In genomic region chr7:46291064-46291463, GRCh38 we compare ENCODE assay signal across 1 cellular context.
TF ChIP-seq lines count a peak whose summit lies in the region.

No MANE protein-coding gene starts in this region.

TF ChIP-seq in GM12878, 131 proteins besides CTCF, POLR2A, EP300 and RAD21 (continued from another document):
- 0 out of 2 replicates have a peak, but pooled peaks have one; percentile 86 for TF ChIP-seq NFIC (IDR thresholded peaks at IDR 0.05; ENCODE audit: low read depth, low read length)
- TF ChIP-seq IKZF2 (IDR thresholded peaks at IDR 0.05) = peak; percentile 27 to 44; a peak in 2 of 4 replicates
- peak; percentile 38; the same call in 1 of the 2 replicates for TF ChIP-seq ZNF687 (IDR thresholded peaks at IDR 0.05)
- no peak for TF ChIP-seq SIX5 (IDR thresholded peaks at IDR 0.05; ENCODE audit: low read depth, low read length, severe bottlenecking)
- TF ChIP-seq SMAD1 (IDR thresholded peaks at IDR 0.05; ENCODE audit: low read depth, partially characterized antibody) = peak; percentile 77
- TF ChIP-seq BCL11A (IDR thresholded peaks at IDR 0.05; ENCODE audit: low read depth, low read length) = peak; percentile 91
- peak; percentile 64 to 91; a peak in 3 of 4 replicates for TF ChIP-seq BHLHE40 (IDR thresholded peaks at IDR 0.05; ENCODE audit: borderline replicate concordance in 1 of 2, low read depth in 2 of 2, low read length in 1 of 2)
- peak; percentile 89 for TF ChIP-seq PAX5 (IDR thresholded peaks at IDR 0.05; ENCODE audit: borderline replicate concordance, low read depth, low read length)
- TF ChIP-seq ZNF24 (IDR thresholded peaks at IDR 0.05) = no peak
- TF ChIP-seq NR2F1 (conservative IDR thresholded peaks at IDR 0.05) = 0 out of 2 replicates have a peak, but pooled peaks have one; percentile 18
- TF ChIP-seq, protein P1, sequence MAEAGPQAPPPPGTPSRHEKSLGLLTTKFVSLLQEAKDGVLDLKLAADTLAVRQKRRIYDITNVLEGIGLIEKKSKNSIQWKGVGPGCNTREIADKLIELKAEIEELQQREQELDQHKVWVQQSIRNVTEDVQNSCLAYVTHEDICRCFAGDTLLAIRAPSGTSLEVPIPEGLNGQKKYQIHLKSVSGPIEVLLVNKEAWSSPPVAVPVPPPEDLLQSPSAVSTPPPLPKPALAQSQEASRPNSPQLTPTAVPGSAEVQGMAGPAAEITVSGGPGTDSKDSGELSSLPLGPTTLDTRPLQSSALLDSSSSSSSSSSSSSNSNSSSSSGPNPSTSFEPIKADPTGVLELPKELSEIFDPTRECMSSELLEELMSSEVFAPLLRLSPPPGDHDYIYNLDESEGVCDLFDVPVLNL (IDR thresholded peaks at IDR 0.05; ENCODE audit: low read depth, low read length) = no peak
- peak; percentile 53 for TF ChIP-seq SP1 (IDR thresholded peaks at IDR 0.05; ENCODE audit: low read depth, low read length)
- TF ChIP-seq SMARCA5 (IDR thresholded peaks at IDR 0.05) = 0 out of 2 replicates have a peak, but pooled peaks have one; percentile 22
- peak; percentile 77; the same call in 1 of the 2 replicates for TF ChIP-seq ZBED1 (IDR thresholded peaks at IDR 0.05; ENCODE audit: borderline replicate concordance)
- peak; percentile 74; the same call in 1 of the 2 replicates for TF ChIP-seq FOXM1 (IDR thresholded peaks at IDR 0.05; ENCODE audit: low read depth, low read length)
- no peak for TF ChIP-seq MYC (IDR thresholded peaks at IDR 0.05; ENCODE audit: insufficient read depth, insufficient read length, insufficient replicate concordance, low read length, severe bottlenecking)
- TF ChIP-seq IKZF1 (conservative IDR thresholded peaks at IDR 0.05) = peak; percentile 69; the same call in 1 of the 2 replicates
- no peak for TF ChIP-seq TCF3 (IDR thresholded peaks at IDR 0.05; ENCODE audit: borderline replicate concordance, insufficient read depth, low read depth, low read length)
- peak; percentile 95 for TF ChIP-seq EED (IDR thresholded peaks at IDR 0.05; ENCODE audit: low read depth)
- TF ChIP-seq TCF7 (IDR thresholded peaks at IDR 0.05; ENCODE audit: borderline replicate concordance) = 0 out of 2 replicates have a peak, but pooled peaks have one; percentile 5
- peak; percentile 69; the same call in 1 of the 2 replicates for TF ChIP-seq BACH1 (IDR thresholded peaks at IDR 0.05; ENCODE audit: borderline replicate concordance)
- no peak for TF ChIP-seq KDM1A (IDR thresholded peaks at IDR 0.05; ENCODE audit: borderline replicate concordance)
- TF ChIP-seq YY1 (IDR thresholded peaks at IDR 0.05; ENCODE audit: low read depth, low read length) = peak; percentile 78
- peak; percentile 13; the same call in 1 of the 2 replicates for TF ChIP-seq GATAD2B (conservative IDR thresholded peaks at IDR 0.05; ENCODE audit: low read depth)
- TF ChIP-seq IRF4 (IDR thresholded peaks at IDR 0.05; ENCODE audit: low read depth, low read length) = peak; percentile 48; the same call in 1 of the 2 replicates
- TF ChIP-seq MEF2A (IDR thresholded peaks at IDR 0.05; ENCODE audit: insufficient read depth, low read depth, low read length) = 0 out of 2 replicates have a peak, but pooled peaks have one; percentile 22
- TF ChIP-seq NFXL1 (IDR thresholded peaks at IDR 0.05; ENCODE audit: borderline replicate concordance) = no peak
- TF ChIP-seq LARP7 (IDR thresholded peaks at IDR 0.05) = peak; percentile 35; the same call in 1 of the 2 replicates
- TF ChIP-seq GABPA (IDR thresholded peaks at IDR 0.05; ENCODE audit: low read depth) = 0 out of 2 replicates have a peak, but pooled peaks have one; percentile 35
